In genomic region chr1:86409416-86410021, GRCh38 we compare ENCODE assay signal across 1 cellular context.
TF ChIP-seq lines count a peak whose summit lies in the region.

No MANE protein-coding gene starts in this region.

TF ChIP-seq in K562, 482 proteins besides CTCF, POLR2A, EP300 and RAD21 (continues in another document):
- TF ChIP-seq BHLHE40 (IDR thresholded peaks at IDR 0.05; ENCODE audit: low read length), result peak; percentile 31; the same call in 1 of the 2 replicates
- TF ChIP-seq MAFG (tag; conservative IDR thresholded peaks at IDR 0.05), result peak; percentile 44; the same call in 1 of the 2 replicates
- TF ChIP-seq USF1 (CRISPR knock-in tag; IDR thresholded peaks at IDR 0.05), result peak; percentile 92
- TF ChIP-seq RAD51 (IDR thresholded peaks at IDR 0.05; ENCODE audit: borderline replicate concordance, low read depth), result peak; percentile 91
- peak; percentile 93 for TF ChIP-seq USF2 (CRISPR knock-in tag; IDR thresholded peaks at IDR 0.05)
- TF ChIP-seq C11orf30 (IDR thresholded peaks at IDR 0.05; ENCODE audit: low read depth), result peak; percentile 23; the same call in 1 of the 2 replicates
- peak; percentile 79 for TF ChIP-seq ZNF592 (IDR thresholded peaks at IDR 0.05)
- peak in 1 of 2 experiments; percentile 42; a peak in 2 of 4 replicates for TF ChIP-seq NRF1 (conservative IDR thresholded peaks at IDR 0.05 in 1 of 2, IDR thresholded peaks at IDR 0.05 in 1 of 2)
- TF ChIP-seq SMAD4 (CRISPR knock-in tag; conservative IDR thresholded peaks at IDR 0.05), result peak; percentile 63
- TF ChIP-seq PURB (CRISPR knock-in tag; IDR thresholded peaks at IDR 0.05; ENCODE audit: low read depth), result no peak
- TF ChIP-seq ZNF23 (CRISPR knock-in tag; IDR thresholded peaks at IDR 0.05), result no peak
- TF ChIP-seq JUND (IDR thresholded peaks at IDR 0.05; ENCODE audit: borderline replicate concordance, low read depth, low read length), result peak; percentile 50; the same call in 1 of the 2 replicates
- peak; percentile 54; the same call in 1 of the 3 replicates for TF ChIP-seq JUND (tag; IDR thresholded peaks at IDR 0.05; ENCODE audit: borderline replicate concordance, low read depth, low read length)
- TF ChIP-seq FOXM1 (IDR thresholded peaks at IDR 0.05; ENCODE audit: low read depth), result no peak
- no peak for TF ChIP-seq FOXM1 (CRISPR knock-in tag; IDR thresholded peaks at IDR 0.05; ENCODE audit: low read depth)
- TF ChIP-seq IRF9 (tag; IDR thresholded peaks at IDR 0.05), result no peak; the same call in 1 of the 2 replicates
- no peak for TF ChIP-seq NR2C1 (IDR thresholded peaks at IDR 0.05)
- TF ChIP-seq NR2C1 (tag; IDR thresholded peaks at IDR 0.05), result 0 out of 2 replicates have a peak, but pooled peaks have one; percentile 57
- TF ChIP-seq ZNF766 (CRISPR knock-in tag; conservative IDR thresholded peaks at IDR 0.05), result peak; percentile 56; the same call in 1 of the 2 replicates
- peak; percentile 34 for TF ChIP-seq MGA (IDR thresholded peaks at IDR 0.05)
- no peak for TF ChIP-seq ZNF407 (IDR thresholded peaks at IDR 0.05; ENCODE audit: low read depth)
- TF ChIP-seq CHD1 (IDR thresholded peaks at IDR 0.05; ENCODE audit: low read length), result no peak
- no peak for TF ChIP-seq PTRF (tag; IDR thresholded peaks at IDR 0.05)
- TF ChIP-seq CBFA2T2 (conservative IDR thresholded peaks at IDR 0.05), result peak; percentile 58
- no peak for TF ChIP-seq PPARD (CRISPR knock-in tag; IDR thresholded peaks at IDR 0.05)
- TF ChIP-seq BACH1 (tag; IDR thresholded peaks at IDR 0.05), result 0 out of 2 replicates have a peak, but pooled peaks have one; percentile 33
- TF ChIP-seq FOSL1 (tag; conservative IDR thresholded peaks at IDR 0.05), result peak; percentile 54
- TF ChIP-seq FOXK2 (conservative IDR thresholded peaks at IDR 0.05 in 1 of 2, IDR thresholded peaks at IDR 0.05 in 1 of 2; ENCODE audit: low read depth in 2 of 2), result 0 out of 4 replicates have a peak, but pooled peaks of 1 of the 2 experiments have one; percentile 31
- peak; percentile 35; the same call in 1 of the 2 replicates for TF ChIP-seq NFE2 (IDR thresholded peaks at IDR 0.05; ENCODE audit: low read depth)
